8 cellular contexts compared by ENCODE assay signal in genomic region chr17:68759343-68760140, GRCh38.
A peak's percentile ranks its signal among the peaks of the same experiment; 100 is the strongest.
DNase-seq lines count a peak whose midpoint lies in the region; ATAC-seq and TF ChIP-seq lines count a peak whose summit lies in the region.

No MANE protein-coding gene starts in this region.

- H3K4me1 ChIP-seq in DOHH2 (ENCODE audit: control insufficient read depth, low read length) (no peaks in the 10 kb centered on the region), thyroid gland (peaks cover 4 to 8% of the 10 kb centered on the region in 2 donors)

- intact Hi-C loops in activated T-helper 1 cell treated with anti-CD3 and anti-CD28 coated beads, Interleukin-12 subunit alpha, Interleukin-12 subunit beta, Interleukin-2, Interleukin-4 antibody, amounts not matched to agents 30 ng/mL and 10 ng/mL and 1 ng/mL, durations not matched to agents 14 hours and 24 hours and 36 hours (cut with micrococcal nuclease): loop anchor here (1.0 to 2.0 kb wide), 2 partner anchors 225 to 297 kb away; no protein-coding TSS in a partner anchor
- intact Hi-C loops in thyroid gland (cut with DNase I): loop anchor here (10.0 kb wide), 1 partner anchor 155 kb away; the partner anchor contains the start of gene FAM20A

- H3K9me2 ChIP-seq in DOHH2 (replicated peaks; ENCODE audit: control insufficient read depth, low read length): no peaks in the 10 kb centered on the region

- no peaks in the 10 kb centered on the region for H3K36me3 ChIP-seq in DOHH2 (ENCODE audit: control insufficient read depth, low read length)
- no peaks in the 10 kb centered on the region for H3K36me3 ChIP-seq in thyroid gland

- peak in 1 of 2 donors; percentile 47 for TF ChIP-seq POLR2A in thyroid gland (IDR thresholded peaks at IDR 0.05)

- no peaks in the 10 kb centered on the region for H3K9me3 ChIP-seq in DOHH2 (ENCODE audit: control insufficient read depth, insufficient read depth, low read length)
- no peaks in the 10 kb centered on the region for H3K9me3 ChIP-seq in thyroid gland

- no peaks in the 10 kb centered on the region for H3K36me3 Mint-ChIP-seq in activated T-helper 1 cell treated with anti-CD3 and anti-CD28 coated beads, Interleukin-12 subunit alpha, Interleukin-12 subunit beta, Interleukin-2, Interleukin-4 antibody, amounts not matched to agents 30 ng/mL and 10 ng/mL and 1 ng/mL, durations not matched to agents 14 hours and 24 hours and 36 hours (ENCODE audit: low read depth)
- H3K36me3 Mint-ChIP-seq in neural crest cell (ENCODE audit: low read depth): no peaks in the 10 kb centered on the region

- TF ChIP-seq CTCF in DOHH2 (IDR thresholded peaks at IDR 0.05; ENCODE audit: low read depth, low read length, poor library complexity, severe bottlenecking) (peak; percentile 56), neural crest cell (conservative IDR thresholded peaks at IDR 0.05) (peak; percentile 89), thyroid gland (IDR thresholded peaks at IDR 0.05) (peak; percentile 74 to 98 (median 94))

- DNase-seq in HuH-7 (ENCODE audit: low spot score) (peak; percentile 67), NOMO-1 treated with dmso at 0.1 percent for 144 hours (lab: John Stamatoyannopoulos, UW; ENCODE audit: unreplicated experiment) (peak; percentile 84), foreskin melanocyte (peak; percentile 85), neural crest cell (ENCODE audit: low read depth, low spot score) (peak; percentile 79), thyroid gland (peak; percentile 94)
- peak; percentile 35 for DNase-seq in activated T-helper 1 cell treated with anti-CD3 and anti-CD28 coated beads, Interleukin-12 subunit alpha, Interleukin-12 subunit beta, Interleukin-2, Interleukin-4 antibody, amounts not matched to agents 30 ng/mL and 10 ng/mL and 1 ng/mL, durations not matched to agents 14 hours and 24 hours and 36 hours (ENCODE audit: low spot score)

- H3K79me2 ChIP-seq in DOHH2 (ENCODE audit: control insufficient read depth, low read length): no peaks in the 10 kb centered on the region

- no peak overlapping the region for H3K4me2 ChIP-seq in DOHH2 (ENCODE audit: low read length)

- H3K4me3 Mint-ChIP-seq in activated T-helper 1 cell treated with anti-CD3 and anti-CD28 coated beads, Interleukin-12 subunit alpha, Interleukin-12 subunit beta, Interleukin-2, Interleukin-4 antibody, amounts not matched to agents 30 ng/mL and 10 ng/mL and 1 ng/mL, durations not matched to agents 14 hours and 24 hours and 36 hours: peak overlapping the region; percentile 5
- H3K4me3 Mint-ChIP-seq in neural crest cell: peak overlapping the region; percentile 42

- peak; percentile 87 for ATAC-seq in GM21576 (IDR thresholded peaks at IDR 0.05; ENCODE audit: unreplicated experiment)

- peaks cover 9% of the 10 kb centered on the region for H3K27me3 Mint-ChIP-seq in activated T-helper 1 cell treated with anti-CD3 and anti-CD28 coated beads, Interleukin-12 subunit alpha, Interleukin-12 subunit beta, Interleukin-2, Interleukin-4 antibody, amounts not matched to agents 30 ng/mL and 10 ng/mL and 1 ng/mL, durations not matched to agents 14 hours and 24 hours and 36 hours (ENCODE audit: insufficient read depth)
- no peaks in the 10 kb centered on the region for H3K27me3 Mint-ChIP-seq in neural crest cell (ENCODE audit: low read depth)

- H3K4me3 ChIP-seq in DOHH2 (ENCODE audit: low read length): no peak overlapping the region
- H3K4me3 ChIP-seq in thyroid gland (replicated peaks in 1 of 3): no peak overlapping the region

- WGBS in thyroid gland, 2 donors: 17 to 19% methylated on average over 12 of the region's 12 CpGs

- H4K20me1 ChIP-seq in DOHH2 (ENCODE audit: control insufficient read depth, insufficient read depth, low read depth, low read length): no peaks in the 10 kb centered on the region

- H3K27ac Mint-ChIP-seq in activated T-helper 1 cell treated with anti-CD3 and anti-CD28 coated beads, Interleukin-12 subunit alpha, Interleukin-12 subunit beta, Interleukin-2, Interleukin-4 antibody, amounts not matched to agents 30 ng/mL and 10 ng/mL and 1 ng/mL, durations not matched to agents 14 hours and 24 hours and 36 hours: no peak overlapping the region
- H3K27ac Mint-ChIP-seq in neural crest cell (ENCODE audit: unreplicated experiment): peak overlapping the region; percentile 93

- no peaks in the 10 kb centered on the region for H3F3A ChIP-seq in DOHH2 (ENCODE audit: control insufficient read depth, insufficient read depth)

- peaks cover 7% of the 10 kb centered on the region for H3K9me3 Mint-ChIP-seq in activated T-helper 1 cell treated with anti-CD3 and anti-CD28 coated beads, Interleukin-12 subunit alpha, Interleukin-12 subunit beta, Interleukin-2, Interleukin-4 antibody, amounts not matched to agents 30 ng/mL and 10 ng/mL and 1 ng/mL, durations not matched to agents 14 hours and 24 hours and 36 hours
- H3K9me3 Mint-ChIP-seq in neural crest cell: no peaks in the 10 kb centered on the region

- peaks cover 21% of the 10 kb centered on the region for H3K4me1 Mint-ChIP-seq in activated T-helper 1 cell treated with anti-CD3 and anti-CD28 coated beads, Interleukin-12 subunit alpha, Interleukin-12 subunit beta, Interleukin-2, Interleukin-4 antibody, amounts not matched to agents 30 ng/mL and 10 ng/mL and 1 ng/mL, durations not matched to agents 14 hours and 24 hours and 36 hours (ENCODE audit: low read depth)
- peaks cover 14% of the 10 kb centered on the region for H3K4me1 Mint-ChIP-seq in neural crest cell

- no peaks in the 10 kb centered on the region for H3K27me3 ChIP-seq in DOHH2 (ENCODE audit: control insufficient read depth, low read length)
- H3K27me3 ChIP-seq in thyroid gland: no peaks in the 10 kb centered on the region

- H3K27ac ChIP-seq in DOHH2 (ENCODE audit: low read depth, low read length) (no peak overlapping the region), thyroid gland (peak overlapping the region; percentile 82 to 86 (median 84))

Comparison
In these comparisons a context has a peak if more than half of its experiments do, and no peak if none do; other contexts are left out.
1. DNase-seq: peak in every context shown above with its lines; median percentile 94 in thyroid gland; 85 in foreskin melanocyte; 84 in NOMO-1 treated with dmso at 0.1 percent for 144 hours; 79 in neural crest cell; 67 in HuH-7; 35 in activated T-helper 1 cell treated with anti-CD3 and anti-CD28 coated beads, Interleukin-12 subunit alpha, Interleukin-12 subunit beta, Interleukin-2, Interleukin-4 antibody, amounts not matched to agents 30 ng/mL and 10 ng/mL and 1 ng/mL, durations not matched to agents 14 hours and 24 hours and 36 hours.